27 cellular contexts compared by ENCODE assay signal in genomic region chr13:95604534-95604915, GRCh38. TPM values are rescaled to one million over a fixed set of nuclear protein-coding genes. Genes with fewer than 3 reads are reported as not detected.
A peak's percentile ranks its signal among the peaks of the same experiment; 100 is the strongest.
DNase-seq lines count a peak whose midpoint lies in the region; ATAC-seq and TF ChIP-seq lines count a peak whose summit lies in the region.
"Had no signal": no experiment of that assay in that cellular context is flagged by ENCODE, and none has a peak within 500 bp of the region (broad histone marks: within the 10 kb centered on the region; RNA-seq: fewer than 3 reads in every experiment).

No MANE protein-coding gene starts in this region.

- H3K9ac ChIP-seq in HCT116 (ENCODE audit: low read length), result no peak overlapping the region

- BruUV-seq in HCT116 (replicated peaks; lab: Mats Ljungman, UMichigan), result no TSS peak

- TF ChIP-seq CTCF in HCT116 (IDR thresholded peaks at IDR 0.05 in 2 of 3, conservative IDR thresholded peaks at IDR 0.05 in 1 of 3; ENCODE audit: borderline replicate concordance in 1 of 3, insufficient read depth in 1 of 3, low read depth in 2 of 3, low read length in 2 of 3), result no peak
- TF ChIP-seq CTCF in body of pancreas (IDR thresholded peaks at IDR 0.05), result no peak
- no peak for TF ChIP-seq CTCF in nephron (IDR thresholded peaks at IDR 0.05; ENCODE audit: unreplicated experiment in 3 of 3)

- 63 to 68% methylated on average over 3 of the region's 3 CpGs for WGBS in body of pancreas, 2 donors

- H3K27me3 Mint-ChIP-seq in nephron (ENCODE audit: low read depth), result no peaks in the 10 kb centered on the region
- H3K27me3 Mint-ChIP-seq in CD8-positive, alpha-beta memory T cell, result peaks cover 13 to 29% of the 10 kb centered on the region in 2 donors
- H3K27me3 Mint-ChIP-seq: CD4-positive, CD25-positive, alpha-beta regulatory T cell had no signal

- H3K9me2 ChIP-seq in HCT116 (ENCODE audit: insufficient read depth), result no peaks in the 10 kb centered on the region

- CTCF ChIA-PET in HCT116 (lab: Charles Lee), result interaction anchor here (1.0 to 1.1 kb wide), 2 partner anchors 19 to 41 kb away, joined by 3 read pairs; no protein-coding TSS in a partner anchor
- CTCF ChIA-PET in CD8-positive, alpha-beta memory T cell (lab: Charles Lee), result no interaction called here

- POLR2A ChIA-PET in HCT116 (lab: Charles Lee), result no interaction called here
- POLR2A ChIA-PET in CD8-positive, alpha-beta memory T cell (lab: Charles Lee), result no interaction called here

- H3K4me1 Mint-ChIP-seq in nephron, result peaks cover 17% of the 10 kb centered on the region
- H3K4me1 Mint-ChIP-seq in CD8-positive, alpha-beta memory T cell, result no peaks in the 10 kb centered on the region
- H3K4me1 Mint-ChIP-seq: CD4-positive, CD25-positive, alpha-beta regulatory T cell; nephron progenitor cell had no signal

- H3K27me3 ChIP-seq in HCT116 (ENCODE audit: insufficient read depth, low read length) (no peaks in the 10 kb centered on the region), body of pancreas (no peaks in the 10 kb centered on the region)
- peaks cover 6% of the 10 kb centered on the region for H3K27me3 ChIP-seq in CD8-positive, alpha-beta memory T cell (ENCODE audit: insufficient read depth, low read length, poor library complexity, severe bottlenecking)
- H3K27me3 ChIP-seq: dorsolateral prefrontal cortex, sigmoid colon, stomach, transverse colon had no signal

- DNase-seq in HCT116 (ENCODE audit: low read depth, low spot score) (no peak), body of pancreas (no peak), NCI-H2107 (lab: John Stamatoyannopoulos, UW) (no peak), NAMALWA (ENCODE audit: low spot score) (no peak)
- no peak for DNase-seq in CD8-positive, alpha-beta memory T cell
- no peak for DNase-seq in activated CD8-positive, alpha-beta memory T cell treated with anti-CD3 and anti-CD28 coated beads, Interleukin-2, amount 50 U/mL, for 48 hours
- DNase-seq: activated CD4-positive, alpha-beta T cell treated with anti-CD3 and anti-CD28 coated beads for 48 hours; activated T-cell treated with anti-CD3 and anti-CD28 coated beads, Interleukin-2, amount 50 U/mL, for 4 hours; CD4-positive, CD25-positive, alpha-beta regulatory T cell; central memory CD4-positive, alpha-beta T cell; GOT3; left ventricle myocardium inferior; MM.1S; NCI-H2227 treated with DMSO at 0.1 percent for 48 hours; nephron progenitor cell; Right ventricle myocardium superior; sigmoid colon; stimulated activated CD8-positive, alpha-beta memory T cell treated with anti-CD3 and anti-CD28 coated beads, Interleukin-4, amount 100 ng/mL, for 48 hours had no signal

- peak overlapping the region in 2 of 3 experiments; percentile 51 to 81 for H3K27ac Mint-ChIP-seq in nephron
- H3K27ac Mint-ChIP-seq in CD8-positive, alpha-beta memory T cell, result no peak overlapping the region
- H3K27ac Mint-ChIP-seq: CD4-positive, CD25-positive, alpha-beta regulatory T cell; nephron progenitor cell; T-helper 2 cell treated with Interferon-gamma antibody and Interleukin-4, amounts not matched to agents 5 μg/mL and 100 μg/mL, for 36 hours had no signal

- peak overlapping the region; percentile 4 for H2AFZ ChIP-seq in HCT116 (ENCODE audit: low read depth, low read length, poor library complexity, severe bottlenecking)

- H3K4me1 ChIP-seq in HCT116 (ENCODE audit: control insufficient read depth in 1 of 2, insufficient read depth in 2 of 2, low read length in 2 of 2), result peaks cover 6 to 9% of the 10 kb centered on the region in 2 experiments; a peak in 2 of 4 replicates
- H3K4me1 ChIP-seq in body of pancreas, result peaks cover 36% of the 10 kb centered on the region
- no peaks in the 10 kb centered on the region for H3K4me1 ChIP-seq in CD8-positive, alpha-beta memory T cell (ENCODE audit: insufficient read depth, low read length)

- H3K27ac ChIP-seq in HCT116 (ENCODE audit: low read depth, low read length), result no peak overlapping the region
- H3K27ac ChIP-seq in body of pancreas, result peak overlapping the region; percentile 19 to 87 (median 75)
- no peak overlapping the region for H3K27ac ChIP-seq in CD8-positive, alpha-beta memory T cell (ENCODE audit: low read depth, low read length)
- H3K27ac ChIP-seq: left ventricle myocardium inferior, stomach, transverse colon had no signal

- H4K20me1 ChIP-seq in HCT116 (ENCODE audit: insufficient read depth), result no peaks in the 10 kb centered on the region

- H3K79me2 ChIP-seq in HCT116 (ENCODE audit: insufficient read depth, low read length), result no peaks in the 10 kb centered on the region

- H3K4me3 Mint-ChIP-seq in nephron, result no peak overlapping the region
- no peak overlapping the region for H3K4me3 Mint-ChIP-seq in CD8-positive, alpha-beta memory T cell
- H3K4me3 Mint-ChIP-seq: activated T-cell treated with anti-CD3 and anti-CD28 coated beads, Interleukin-2, amount 50 U/mL, for 4 hours; CD4-positive, CD25-positive, alpha-beta regulatory T cell; nephron progenitor cell; T-helper 2 cell treated with Interferon-gamma antibody and Interleukin-4, amounts not matched to agents 5 μg/mL and 100 μg/mL, for 36 hours had no signal

- H3K4me3 ChIP-seq in HCT116 (replicated peaks in 1 of 2; ENCODE audit: low read depth in 1 of 2, low read length in 2 of 2), result no peak overlapping the region
- H3K4me3 ChIP-seq in body of pancreas, result no peak overlapping the region
- H3K4me3 ChIP-seq in CD8-positive, alpha-beta memory T cell (ENCODE audit: low read length), result no peak overlapping the region
- H3K4me3 ChIP-seq: dorsolateral prefrontal cortex, left ventricle myocardium inferior, sigmoid colon, stomach, transverse colon had no signal

- no peak for TF ChIP-seq POLR2A in HCT116 (IDR thresholded peaks at IDR 0.05; ENCODE audit: borderline replicate concordance, extremely low read depth, insufficient read depth, insufficient read length)
- no peak for TF ChIP-seq POLR2A in body of pancreas (IDR thresholded peaks at IDR 0.05)

- no peaks in the 10 kb centered on the region for H3K36me3 ChIP-seq in HCT116 (ENCODE audit: control insufficient read depth in 1 of 2, insufficient read depth in 2 of 2, low read length in 2 of 2)
- no peaks in the 10 kb centered on the region for H3K36me3 ChIP-seq in body of pancreas (replicated peaks in 1 of 2; ENCODE audit: insufficient read depth in 1 of 2, low read depth in 2 of 2)
- H3K36me3 ChIP-seq in CD8-positive, alpha-beta memory T cell (ENCODE audit: insufficient read depth, low read length), result no peaks in the 10 kb centered on the region
- H3K36me3 ChIP-seq: left ventricle myocardium inferior, transverse colon had no signal

- TF ChIP-seq RAD21 in HCT116 (IDR thresholded peaks at IDR 0.05; ENCODE audit: low read depth), result no peak

- H3K9me3 ChIP-seq in HCT116 (ENCODE audit: control insufficient read depth in 1 of 2, insufficient read depth in 1 of 2, low read depth in 1 of 2, low read length in 2 of 2) (no peaks in the 10 kb centered on the region), body of pancreas (no peaks in the 10 kb centered on the region)
- no peaks in the 10 kb centered on the region for H3K9me3 ChIP-seq in CD8-positive, alpha-beta memory T cell (ENCODE audit: low read length)
- H3K9me3 ChIP-seq: left ventricle myocardium inferior, sigmoid colon, stomach, transverse colon had no signal

- RAD21 ChIA-PET in HCT116 (lab: Charles Lee; ENCODE audit: low non-redundant PET in 1 of 2, low total read pairs in 2 of 2, uncharacterized antibody in 2 of 2, unreplicated experiment in 2 of 2), result no interaction called here

- ATAC-seq in HCT116 (0 out of 2 replicates have a peak, but pooled peaks have one; percentile 11), body of pancreas (peak; percentile 41), esophagus mucosa (peak; percentile 29)
- ATAC-seq: activated T-cell treated with anti-CD3 and anti-CD28 coated beads, Interleukin-2, amount 50 U/mL, for 4 hours had no signal

- intact Hi-C loops in HCT116 (cut with micrococcal nuclease), result no loop called here
- intact Hi-C loops in body of pancreas (cut with DNase I), result no loop called here

- peaks cover 57% of the 10 kb centered on the region for H3K36me3 Mint-ChIP-seq in nephron (ENCODE audit: low read depth)
- H3K36me3 Mint-ChIP-seq in CD8-positive, alpha-beta memory T cell, result no peaks in the 10 kb centered on the region
- H3K36me3 Mint-ChIP-seq: CD4-positive, CD25-positive, alpha-beta regulatory T cell had no signal

- H3K4me2 ChIP-seq in HCT116 (ENCODE audit: low read length), result peak overlapping the region; percentile 19

- H3K9me3 Mint-ChIP-seq in nephron, result no peaks in the 10 kb centered on the region
- H3K9me3 Mint-ChIP-seq in CD8-positive, alpha-beta memory T cell, result no peaks in the 10 kb centered on the region
- H3K9me3 Mint-ChIP-seq: activated T-cell treated with anti-CD3 and anti-CD28 coated beads, Interleukin-2, amount 50 U/mL, for 4 hours; nephron progenitor cell; T-helper 2 cell treated with Interferon-gamma antibody and Interleukin-4, amounts not matched to agents 5 μg/mL and 100 μg/mL, for 36 hours had no signal

TF ChIP-seq in HCT116, 20 proteins besides CTCF, POLR2A, EP300 and RAD21 (continues in another document):
- TF ChIP-seq ATF3 (IDR thresholded peaks at IDR 0.05) (no peak), YY1 (IDR thresholded peaks at IDR 0.05; ENCODE audit: extremely low read depth, insufficient replicate concordance, low read depth, low read length) (no peak), SIN3A (IDR thresholded peaks at IDR 0.05; ENCODE audit: low read depth) (no peak), SP1 (IDR thresholded peaks at IDR 0.05; ENCODE audit: low read depth) (no peak), EGR1 (IDR thresholded peaks at IDR 0.05; ENCODE audit: low read depth) (no peak), FOSL1 (IDR thresholded peaks at IDR 0.05; ENCODE audit: low read depth) (no peak), EZH2 (IDR thresholded peaks at IDR 0.05) (no peak), ELF1 (IDR thresholded peaks at IDR 0.05; ENCODE audit: borderline replicate concordance, low read depth) (no peak), EZH2phosphoT487 (IDR thresholded peaks at IDR 0.05; ENCODE audit: borderline replicate concordance) (no peak), MAX (IDR thresholded peaks at IDR 0.05) (no peak)

RNA-seq across cellular contexts. Expression of gene DZIP1, which starts 40.0 kb away (rescaled TPM):
- total RNA-seq in HCT116 (2021; ENCODE audit: unreplicated experiment), result 0.17 TPM
- 0.04 TPM in 1 of 2 replicates, not detected in the other for polyA plus RNA-seq in HCT116 (2012)
- 10 to 100 TPM; 17.5 to 42.0 TPM for total RNA-seq in body of pancreas
- 5.4 TPM for total RNA-seq in esophagus mucosa
- under 1 TPM in 1 of 2 experiments, not detected in 1; 0.13 TPM for total RNA-seq in CD8-positive, alpha-beta memory T cell
- polyA plus RNA-seq in CD8-positive, alpha-beta memory T cell, result not detected
- total RNA-seq: CD4-positive, CD25-positive, alpha-beta regulatory T cell; mononuclear cell; OCI-LY7 had no signal
- polyA plus RNA-seq: CD4-positive, CD25-positive, alpha-beta regulatory T cell had no signal

RNA-seq across cellular contexts. Expression of gene CLDN10, which starts 52.0 kb away (rescaled TPM):
- total RNA-seq in HCT116 (2021; ENCODE audit: unreplicated experiment) (not detected), body of pancreas (100 to 1,000 TPM in 1 of 2 donors, 10 to 100 TPM in 1; 72.8 to 228 TPM), esophagus mucosa (0.76 TPM)
- not detected in 2 replicates for polyA plus RNA-seq in HCT116 (2012)
- not detected for total RNA-seq in CD8-positive, alpha-beta memory T cell
- not detected for polyA plus RNA-seq in CD8-positive, alpha-beta memory T cell
- total RNA-seq: activated CD8-positive, alpha-beta memory T cell treated with anti-CD3 and anti-CD28 coated beads for 36 hours; activated T-cell treated with anti-CD3 and anti-CD28 coated beads, Interleukin-2, amount 50 U/mL, for 4 hours; CD4-positive, CD25-positive, alpha-beta regulatory T cell; left ventricle myocardium inferior; mononuclear cell; OCI-LY7; Right ventricle myocardium superior; transverse colon had no signal
- polyA plus RNA-seq: CD4-positive, CD25-positive, alpha-beta regulatory T cell had no signal

Comparison
In these comparisons a context has a peak if more than half of its experiments do, and no peak if none do; other contexts are left out.
1. H3K27ac ChIP-seq: peak in body of pancreas (4 of 4); none in HCT116 (single experiment) and CD8-positive, alpha-beta memory T cell (single experiment).
2. H3K27ac Mint-ChIP-seq: peak in nephron (2 of 3); none in CD8-positive, alpha-beta memory T cell (0 of 8).
3. RNA of gene CLDN10, which starts 52.0 kb away (total RNA-seq): 72.8 to 228 TPM in body of pancreas; 0.76 TPM in esophagus mucosa (single experiment), not detected in HCT116 (single experiment) and not detected in CD8-positive, alpha-beta memory T cell; every median in the first group is over 10 times any median in the second.
4. Peak in every context shown above with its lines, with median percentiles within 50 percentile points of each other: ATAC-seq.